ENCODE assay signal across 13 cellular contexts in the genomic region with DNA sequence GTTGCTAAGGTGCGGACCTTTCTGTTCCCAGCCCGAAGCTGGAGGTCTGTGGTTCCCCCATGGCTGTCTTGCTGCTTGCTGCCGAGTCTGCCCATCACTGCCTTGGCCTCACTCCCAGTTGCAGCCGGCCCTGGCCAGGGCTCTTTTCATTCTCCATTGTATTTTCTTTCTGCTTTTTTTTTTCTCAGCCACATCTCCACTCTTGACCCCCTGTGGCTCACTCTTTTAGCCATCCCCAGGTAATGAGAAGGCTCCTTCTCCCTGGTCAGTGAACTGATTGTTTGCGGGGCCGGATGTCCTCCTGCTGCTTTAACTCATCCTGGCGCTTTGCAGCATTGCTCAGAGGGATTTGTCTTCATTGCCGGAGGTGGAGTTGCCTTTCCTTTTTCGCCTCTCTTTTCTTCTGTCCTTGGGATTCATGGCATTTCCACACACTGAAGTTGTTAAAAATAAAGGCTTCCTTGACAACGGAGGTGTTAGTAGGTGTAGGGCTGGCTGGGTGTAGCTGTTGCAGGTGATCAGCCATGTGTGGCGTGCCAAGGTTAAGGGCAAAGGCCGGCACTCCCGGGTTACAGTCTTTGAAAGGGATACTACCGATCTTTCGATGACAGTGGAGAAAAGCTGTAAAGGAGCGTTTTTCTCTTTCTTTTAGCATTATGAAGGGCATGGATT. TPM values are rescaled to one million over a fixed set of nuclear protein-coding genes. Genes with fewer than 3 reads are reported as not detected.
DNase-seq lines count a peak whose midpoint lies in the region; ATAC-seq, FAIRE-seq and TF ChIP-seq lines count a peak whose summit lies in the region.
"Had no signal": no experiment of that assay in that cellular context is flagged by ENCODE, and none has a peak within 500 bp of the region (broad histone marks: within the 10 kb centered on the region; RNA-seq: fewer than 3 reads in every experiment).

No MANE protein-coding gene starts in this region.

- H3K27ac ChIP-seq in pancreas: no peak overlapping the region
- H3K27ac ChIP-seq in WERI-Rb-1: no peak overlapping the region
- H3K27ac ChIP-seq: neutrophil had no signal

- ATAC-seq in pancreas: peak; percentile 74 to 90 (median 82)
- ATAC-seq: activated CD8-positive, alpha-beta T cell treated with anti-CD3 and anti-CD28 coated beads, Interleukin-2, amount 10 ng/mL, durations not matched to agents 7 days and 5 days; K562 had no signal

- H3K4me3 ChIP-seq in astrocyte of the cerebellum (ENCODE audit: low read depth, low read length): peak overlapping the region; percentile 0
- peak overlapping the region in 1 of 4 donors; percentile 17 for H3K4me3 ChIP-seq in pancreas
- no peak overlapping the region for H3K4me3 ChIP-seq in WERI-Rb-1 (ENCODE audit: low read depth, low read length)
- H3K4me3 ChIP-seq: K562 had no signal

- TF ChIP-seq CTCF in astrocyte of the cerebellum (IDR thresholded peaks at IDR 0.05; ENCODE audit: low read depth, low read length, missing control alignments): no peak
- TF ChIP-seq CTCF in pancreas (IDR thresholded peaks at IDR 0.05): no peak
- no peak for TF ChIP-seq CTCF in WERI-Rb-1 (IDR thresholded peaks at IDR 0.05; ENCODE audit: low read depth, low read length)

- intact Hi-C loops in pancreas (cut with DNase I): no loop called here

- no peak for FAIRE-seq in pancreas (lab: Jason Lieb, UNC)
- FAIRE-seq: GM18507, K562 had no signal

- WGBS in pancreas, 2 donors: 28 to 34% methylated on average over 16 of the region's 16 CpGs

- H3K36me3 ChIP-seq in pancreas (no peaks in the 10 kb centered on the region), WERI-Rb-1 (no peaks in the 10 kb centered on the region)
- H3K36me3 ChIP-seq: neutrophil had no signal

- no peaks in the 10 kb centered on the region for H3K9me3 ChIP-seq in pancreas
- H3K9me3 ChIP-seq in WERI-Rb-1 (ENCODE audit: severe bottlenecking): no peaks in the 10 kb centered on the region
- H3K9me3 ChIP-seq: neutrophil had no signal

- in situ Hi-C loops in Caki2 (cut with HindIII; ENCODE audit: low pct_unique_long_range_greater_than_20kb, low sequenced_read_pairs) (no loop called here), astrocyte of the cerebellum (cut with HindIII; ENCODE audit: low sequenced_read_pairs) (no loop called here)

- no peaks in the 10 kb centered on the region for H3K27me3 ChIP-seq in pancreas
- no peaks in the 10 kb centered on the region for H3K27me3 ChIP-seq in WERI-Rb-1 (ENCODE audit: insufficient read depth, low read depth, severe bottlenecking)
- H3K27me3 ChIP-seq: neutrophil had no signal

- DNase-seq in Caki2 (ENCODE audit: low read depth) (peak; percentile 86), astrocyte of the cerebellum (ENCODE audit: low read depth) (peak; percentile 39), iPS DF 19.7 (ENCODE audit: low read depth, low spot score) (peak; percentile 92), pancreas (peak in 4 of 6 donors; percentile 12 to 58 (median 31)), WERI-Rb-1 (no peak), Kasumi-1 (lab: John Stamatoyannopoulos, UW) (no peak), amniotic stem cell (lab: John Stamatoyannopoulos, UW) (no peak), RKO (ENCODE audit: low spot score) (no peak)
- DNase-seq: activated CD8-positive, alpha-beta T cell treated with anti-CD3 and anti-CD28 coated beads, Interleukin-2, amount 10 ng/mL, durations not matched to agents 7 days and 5 days; CD4-positive, CD25-positive, alpha-beta regulatory T cell had no signal

- peaks cover 0 to 7% (median 0%) of the 10 kb centered on the region in 3 donors for H3K4me1 ChIP-seq in pancreas

RNA-seq across cellular contexts. Expression of a gene that starts 34.1 kb away (rescaled TPM):
- 3.5 and 6.3 TPM in 2 replicates for total RNA-seq in Caki2 (2014; rRNA removed; shearing (Covaris generic); ENCODE audit: low replicate concordance)
- total RNA-seq in pancreas: 10 to 100 TPM in 3 of 6 donors, 1 to 10 TPM in 3; 6.2 to 12.9 (median 10.0) TPM
- 1 to 10 TPM; 6.2 to 6.7 TPM for polyA plus RNA-seq in pancreas
- polyA plus RNA-seq: K562 had no signal

Comparison
In these comparisons a context has a peak if more than half of its experiments do, and no peak if none do; other contexts are left out.
1. DNase-seq: peak in Caki2 (single experiment), astrocyte of the cerebellum (single experiment), iPS DF 19.7 (single experiment) and pancreas (4 of 6); none in WERI-Rb-1 (single experiment), Kasumi-1 (0 of 2), amniotic stem cell (single experiment) and RKO (single experiment).